ENCODE assay signal across 9 cellular contexts in the genomic region with DNA sequence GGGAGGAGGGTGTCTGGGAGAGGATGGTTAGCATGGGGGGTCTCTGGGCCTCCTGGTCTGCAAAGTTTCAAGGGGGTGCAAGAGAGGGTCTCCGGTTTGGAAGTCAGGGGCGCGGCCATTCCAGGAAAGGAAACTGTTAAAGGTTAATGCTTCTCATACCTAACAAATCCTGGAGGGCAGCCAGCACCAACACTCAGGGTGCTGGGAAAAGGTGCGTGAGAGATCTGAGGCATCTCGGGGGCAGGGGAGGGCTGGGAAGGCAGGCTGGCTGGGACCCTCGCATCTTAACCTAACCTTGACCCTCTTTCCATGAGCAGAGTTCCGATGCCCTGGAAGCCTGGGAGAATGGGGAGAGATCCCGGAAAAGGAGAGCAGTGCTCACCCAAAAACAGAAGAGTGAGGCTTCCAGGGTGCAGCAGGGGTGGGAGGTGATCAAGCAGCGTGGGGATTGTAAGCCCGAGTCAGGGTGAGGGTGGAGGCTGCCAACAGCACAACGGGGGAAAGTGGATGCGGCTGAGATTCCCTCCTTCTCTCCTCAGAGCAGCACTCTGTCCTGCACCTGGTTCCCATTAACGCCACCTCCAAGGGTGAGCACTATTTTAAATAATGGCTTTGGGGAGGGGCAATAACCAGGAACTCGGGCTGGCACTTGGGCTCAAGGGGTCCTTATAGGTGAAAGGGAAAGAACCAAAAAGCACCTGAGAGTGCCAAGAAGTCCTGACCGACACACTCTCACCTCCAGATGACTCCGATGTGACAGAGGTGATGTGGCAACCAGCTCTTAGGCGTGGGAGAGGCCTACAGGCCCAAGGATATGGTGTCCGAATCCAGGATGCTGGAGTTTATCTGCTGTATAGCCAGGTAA. TPM values are rescaled to one million over a fixed set of nuclear protein-coding genes. Genes with fewer than 3 reads are reported as not detected.
DNase-seq lines count a peak whose midpoint lies in the region; ATAC-seq, FAIRE-seq and TF ChIP-seq lines count a peak whose summit lies in the region.
"Had no signal": no experiment of that assay in that cellular context is flagged by ENCODE, and none has a peak within 500 bp of the region (broad histone marks: within the 10 kb centered on the region; RNA-seq: fewer than 3 reads in every experiment).

No MANE protein-coding gene starts in this region.

- H3K4me2 ChIP-seq in A549: peak overlapping the region; percentile 88

- ATAC-seq in A549 (no peak), GM19035 (IDR thresholded peaks at IDR 0.05; ENCODE audit: unreplicated experiment) (no peak), GM18909 (IDR thresholded peaks at IDR 0.05; ENCODE audit: poor library complexity, unreplicated experiment) (no peak)

- H3K9me3 ChIP-seq in A549 (no peaks in the 10 kb centered on the region), muscle layer of duodenum (ENCODE audit: control insufficient read depth in 1 of 2, low read length in 2 of 2) (no peaks in the 10 kb centered on the region)

- POLR2A ChIA-PET in A549 (lab: Yijun Ruan, JAX): interaction anchor here (0.6 to 2.8 kb wide), 8 partner anchors 20 to 230 kb away, joined by 3 to 33 read pairs (median 3); a partner anchor contains a TSS

- no peak for TF ChIP-seq POLR2A in A549 (IDR thresholded peaks at IDR 0.05; ENCODE audit: low read length)

- CTCF ChIA-PET in A549 (lab: Yijun Ruan, JAX): interaction anchor here (0.6 to 11.3 kb wide), 62 partner anchors 11 to 339 kb away, joined by 3 to 232 read pairs (median 10); a partner anchor contains a TSS

- no peak for DNase-seq in A549 (ENCODE audit: low read depth in 1 of 2, low spot score in 1 of 2)
- DNase-seq in HL-60 (ENCODE audit: low read depth in 1 of 2, low spot score in 1 of 2): peak in 1 of 2 experiments; percentile 22
- peak; percentile 39 for DNase-seq in bronchial epithelial cell (ENCODE audit: low read depth)
- no peak for DNase-seq in DMS 273 (lab: John Stamatoyannopoulos, UW; ENCODE audit: unreplicated experiment)
- no peak for DNase-seq in NCI-H1436 treated with DMSO at 0.1 percent for 48 hours (lab: John Stamatoyannopoulos, UW)
- DNase-seq: NCI-H187 treated with DMSO at 0.1 percent for 48 hours had no signal

- TF ChIP-seq RAD21 in A549 (conservative IDR thresholded peaks at IDR 0.05 in 1 of 2, IDR thresholded peaks at IDR 0.05 in 1 of 2): no peak

- peaks cover 45% of the 10 kb centered on the region for H3K4me1 ChIP-seq in A549
- peaks cover 41 to 62% of the 10 kb centered on the region in 2 donors for H3K4me1 ChIP-seq in muscle layer of duodenum (ENCODE audit: control insufficient read depth in 1 of 2, insufficient read depth in 2 of 2, low read length in 2 of 2)

- FAIRE-seq in A549 (lab: Jason Lieb, UNC) (no peak), bronchial epithelial cell (lab: Jason Lieb, UNC) (peak; percentile 50)

- H3K27ac ChIP-seq in A549 (peak overlapping the region in 1 of 2 experiments; percentile 97; a peak in 2 of 6 replicates), HL-60 (replicated peaks) (peak overlapping the region; percentile 94), muscle layer of duodenum (ENCODE audit: low read length) (peak overlapping the region; percentile 97)

- 87% methylated on average over 18 of the region's 18 CpGs for WGBS in A549 (ENCODE audit: missing lambda C conversion rate)

- no peak for TF ChIP-seq CTCF in A549 (IDR thresholded peaks at IDR 0.05)
- no peak for TF ChIP-seq CTCF in HL-60 (IDR thresholded peaks at IDR 0.05; ENCODE audit: insufficient read depth, low read length)
- TF ChIP-seq CTCF in bronchial epithelial cell (IDR thresholded peaks at IDR 0.05; ENCODE audit: insufficient read depth, low read length, severe bottlenecking): no peak

- peaks cover 5% of the 10 kb centered on the region for H3K36me3 ChIP-seq in bronchial epithelial cell (ENCODE audit: control insufficient read depth, insufficient read depth, low read length)
- peaks cover 12 to 18% of the 10 kb centered on the region in 2 donors for H3K36me3 ChIP-seq in muscle layer of duodenum (ENCODE audit: control insufficient read depth in 1 of 2, insufficient read depth in 2 of 2, low read length in 2 of 2)

- no peaks in the 10 kb centered on the region for H3K27me3 ChIP-seq in HL-60 (ENCODE audit: insufficient read depth, poor library complexity, severe bottlenecking)
- H3K27me3 ChIP-seq in bronchial epithelial cell (ENCODE audit: control insufficient read depth, insufficient read depth, low read length): no peaks in the 10 kb centered on the region
- H3K27me3 ChIP-seq in muscle layer of duodenum (ENCODE audit: low read depth, low read length): no peaks in the 10 kb centered on the region

- TF ChIP-seq EP300 in A549 (IDR thresholded peaks at IDR 0.05): no peak

- H3K4me3 ChIP-seq in A549 (no peak overlapping the region), HL-60 (replicated peaks; ENCODE audit: insufficient read depth, low read length) (peak overlapping the region; percentile 59), bronchial epithelial cell (ENCODE audit: low read depth, low read length) (no peak overlapping the region), muscle layer of duodenum (ENCODE audit: low read depth in 1 of 2, low read length in 2 of 2) (peak overlapping the region; percentile 70 to 96)

TF ChIP-seq in A549, 52 proteins besides CTCF, POLR2A, EP300 and RAD21:
- TF ChIP-seq RARB (CRISPR knock-in tag; IDR thresholded peaks at IDR 0.05) (no peak), CEBPB (IDR thresholded peaks at IDR 0.05) (no peak), ZC3H11A (IDR thresholded peaks at IDR 0.05) (no peak), HOXB5 (CRISPR knock-in tag; IDR thresholded peaks at IDR 0.05) (no peak), ZFP36 (IDR thresholded peaks at IDR 0.05; ENCODE audit: borderline replicate concordance, partially characterized antibody) (no peak), NFE2L2 (conservative IDR thresholded peaks at IDR 0.05; ENCODE audit: low read length) (no peak)

RNA-seq across cellular contexts. Expression of a gene that starts 1.0 kb away (rescaled TPM):
- polyA plus RNA-seq in A549 (2011; rRNA removed) (1.0 TPM in 2 replicates), A549 (2017; fragmentation: RNase III; extraction: RNeasy Plus Mini Kit Qiagen cat#74134 plus additional on column Dnase treatment) (0.41 to 0.78 TPM (median 0.61 TPM) in 3 replicates)
- polyA plus RNA-seq in A549 (2012; cell fraction: cytosol; rRNA removed): 0.15 and 0.35 TPM in 2 replicates
- 0.88 and 1.0 TPM in 2 replicates for polyA plus RNA-seq in A549 (2012; cell fraction: nucleus; rRNA removed)
- 0.29 and 1.1 TPM in 2 replicates for polyA minus RNA-seq in A549 (2011; rRNA and poly(A)+ RNA removed)
- 2.6 and 3.7 TPM in 2 replicates for total RNA-seq in bronchial epithelial cell

RNA-seq across cellular contexts. Expression of a gene that starts 2.2 kb away (rescaled TPM):
- polyA plus RNA-seq in A549 (2011; rRNA removed) (150 and 165 TPM in 2 replicates), A549 (2017; fragmentation: RNase III; extraction: RNeasy Plus Mini Kit Qiagen cat#74134 plus additional on column Dnase treatment) (104 to 119 TPM (median 114 TPM) in 3 replicates)
- 122 and 159 TPM in 2 replicates for polyA plus RNA-seq in A549 (2012; cell fraction: cytosol; rRNA removed)
- 85.8 and 114 TPM in 2 replicates for polyA plus RNA-seq in A549 (2012; cell fraction: nucleus; rRNA removed)
- 152 and 162 TPM in 2 replicates for polyA minus RNA-seq in A549 (2011; rRNA and poly(A)+ RNA removed)
- 94.7 and 129 TPM in 2 replicates for total RNA-seq in bronchial epithelial cell

RNA-seq across cellular contexts. Expression of a gene that starts 10.7 kb away (rescaled TPM):
- polyA plus RNA-seq in A549 (2011; rRNA removed) (11.9 and 12.4 TPM in 2 replicates), A549 (2017; fragmentation: RNase III; extraction: RNeasy Plus Mini Kit Qiagen cat#74134 plus additional on column Dnase treatment) (7.9 to 9.9 TPM (median 9.7 TPM) in 3 replicates)
- 15.2 and 16.6 TPM in 2 replicates for polyA plus RNA-seq in A549 (2012; cell fraction: cytosol; rRNA removed)
- polyA plus RNA-seq in A549 (2012; cell fraction: nucleus; rRNA removed): 8.7 and 10.0 TPM in 2 replicates
- 2.7 and 3.3 TPM in 2 replicates for polyA minus RNA-seq in A549 (2011; rRNA and poly(A)+ RNA removed)
- 0.53 and 1.0 TPM in 2 replicates for total RNA-seq in bronchial epithelial cell

RNA-seq across cellular contexts. Expression of a gene that starts 19.9 kb away (rescaled TPM):
- 14.9 and 17.7 TPM in 2 replicates for polyA plus RNA-seq in A549 (2011; rRNA removed)
- 17.1 and 18.6 TPM in 2 replicates for polyA plus RNA-seq in A549 (2012; cell fraction: cytosol; rRNA removed)
- 3.5 and 7.3 TPM in 2 replicates for polyA plus RNA-seq in A549 (2012; cell fraction: nucleus; rRNA removed)
- polyA plus RNA-seq in A549 (2017; fragmentation: RNase III; extraction: RNeasy Plus Mini Kit Qiagen cat#74134 plus additional on column Dnase treatment): 6.5 to 11.6 TPM (median 9.8 TPM) in 3 replicates
- 10.1 and 10.5 TPM in 2 replicates for polyA minus RNA-seq in A549 (2011; rRNA and poly(A)+ RNA removed)
- total RNA-seq in bronchial epithelial cell: 11.3 and 16.4 TPM in 2 replicates

RNA-seq across cellular contexts. Expression of a gene that starts 24.1 kb away (rescaled TPM):
- polyA plus RNA-seq in A549 (2011; rRNA removed) (148 and 204 TPM in 2 replicates), A549 (2017; fragmentation: RNase III; extraction: RNeasy Plus Mini Kit Qiagen cat#74134 plus additional on column Dnase treatment) (126 to 134 TPM (median 127 TPM) in 3 replicates)
- polyA plus RNA-seq in A549 (2012; cell fraction: cytosol; rRNA removed): 202 and 249 TPM in 2 replicates
- 243 and 331 TPM in 2 replicates for polyA plus RNA-seq in A549 (2012; cell fraction: nucleus; rRNA removed)
- 156 and 191 TPM in 2 replicates for polyA minus RNA-seq in A549 (2011; rRNA and poly(A)+ RNA removed)
- total RNA-seq in bronchial epithelial cell: 54.7 and 56.3 TPM in 2 replicates

Comparison
In these comparisons a context has a peak if more than half of its experiments do, and no peak if none do; other contexts are left out.
1. H3K4me3 ChIP-seq: peak in HL-60 (single experiment) and muscle layer of duodenum (2 of 2); none in A549 (single experiment) and bronchial epithelial cell (single experiment).